In the genomic region with DNA sequence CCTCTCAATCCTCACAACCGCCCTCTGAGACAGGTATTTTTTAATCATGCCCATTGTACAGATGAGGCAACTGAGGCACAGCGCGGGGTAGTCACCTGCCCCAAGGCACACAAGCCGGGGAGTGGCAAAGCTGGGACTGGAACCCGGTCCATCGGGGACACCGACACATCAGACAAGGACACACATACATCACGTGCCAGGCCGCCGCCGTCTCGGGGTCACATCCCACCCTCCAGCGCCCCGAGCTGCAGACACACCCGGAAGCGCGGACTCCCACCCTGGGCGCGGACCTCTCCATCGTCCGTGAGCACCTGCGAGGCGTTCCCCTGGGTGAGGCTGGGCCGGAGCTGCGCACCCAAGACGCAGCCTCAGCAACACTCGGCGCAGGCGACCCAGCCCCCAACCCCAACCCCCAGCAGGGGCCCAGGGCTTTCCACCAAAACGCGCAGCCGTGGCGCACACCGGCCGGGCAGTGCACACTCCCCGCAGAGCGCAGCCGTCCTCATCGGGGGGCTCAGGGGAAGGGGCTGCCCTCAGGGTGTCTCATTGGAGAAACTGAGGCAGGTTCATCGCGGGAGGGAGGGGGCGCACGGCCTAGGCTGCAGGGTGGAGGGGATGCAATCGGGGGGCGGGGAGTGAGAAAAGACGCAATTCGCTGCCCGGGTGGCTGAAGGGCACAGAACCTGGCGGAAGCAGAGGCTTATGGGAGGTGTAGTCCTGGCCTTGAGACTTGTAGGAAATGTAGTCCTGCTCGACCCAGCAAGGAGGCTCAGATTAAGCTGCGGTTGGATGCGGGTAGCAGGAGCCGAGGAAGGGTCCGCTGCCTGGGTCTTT, we compare ENCODE assay signal across 8 cellular contexts. TPM values are rescaled to one million over a fixed set of nuclear protein-coding genes. Genes with fewer than 3 reads are reported as not detected.
DNase-seq lines count a peak whose midpoint lies in the region; ATAC-seq, FAIRE-seq and TF ChIP-seq lines count a peak whose summit lies in the region.

No MANE protein-coding gene starts in this region.

- POLR2A ChIA-PET in A549 (lab: Yijun Ruan, JAX) = interaction anchor here (0.6 to 1.7 kb wide), 10 partner anchors 8 to 106 kb away, joined by 3 to 16 read pairs (median 5); a partner anchor contains a TSS

- no peaks in the 10 kb centered on the region for H3K9me3 ChIP-seq in A549

- ATAC-seq in A549 (peak; percentile 76 to 86), GM18868 (IDR thresholded peaks at IDR 0.05; ENCODE audit: unreplicated experiment) (no peak)

- no peak for TF ChIP-seq CTCF in A549 (IDR thresholded peaks at IDR 0.05)

- peak overlapping the region; percentile 92 to 93 for H3K27ac ChIP-seq in A549
- H3K27ac ChIP-seq in angular gyrus (ENCODE audit: low read depth, low read length) = peak overlapping the region; percentile 95

- peak overlapping the region; percentile 59 for H3K4me3 ChIP-seq in A549

- TF ChIP-seq EP300 in A549 (IDR thresholded peaks at IDR 0.05) = no peak

- H3K4me2 ChIP-seq in A549 = peak overlapping the region; percentile 86

- peak; percentile 2 to 45; a peak in 4 of 5 replicates for TF ChIP-seq RAD21 in A549 (conservative IDR thresholded peaks at IDR 0.05 in 1 of 2, IDR thresholded peaks at IDR 0.05 in 1 of 2)

- peak; percentile 48 for TF ChIP-seq POLR2A in A549 (IDR thresholded peaks at IDR 0.05; ENCODE audit: low read length)

- DNase-seq in A549 (ENCODE audit: low read depth in 1 of 2, low spot score in 1 of 2) = peak; percentile 92 to 94
- DNase-seq in GM18507 (ENCODE audit: extremely low spot score, insufficient read length, low read depth) = no peak
- DNase-seq in NCI-H1105 treated with DMSO at 0.1 percent for 48 hours (lab: John Stamatoyannopoulos, UW) = peak; percentile 83
- DNase-seq in T follicular helper cell (ENCODE audit: low read depth) = peak; percentile 71
- peak; percentile 21 to 92 (median 70) for DNase-seq in hypothalamus (lab: John Stamatoyannopoulos, UW)
- DNase-seq in retina = peak; percentile 76

- CTCF ChIA-PET in A549 (lab: Yijun Ruan, JAX) = interaction anchor here (0.6 to 10.2 kb wide), 11 partner anchors 8 to 243 kb away, joined by 3 to 101 read pairs (median 6); a partner anchor contains a TSS

- FAIRE-seq in A549 (lab: Jason Lieb, UNC) = no peak
- FAIRE-seq in GM18507 (lab: Jason Lieb, UNC) = peak; percentile 89

- peaks cover 34% of the 10 kb centered on the region for H3K4me1 ChIP-seq in A549

- WGBS in A549 (ENCODE audit: missing lambda C conversion rate) = 5% methylated on average over 27 of the region's 54 CpGs

TF ChIP-seq in A549, 52 proteins besides CTCF, POLR2A, EP300 and RAD21 (continues in another document):
- TF ChIP-seq RARB (CRISPR knock-in tag; IDR thresholded peaks at IDR 0.05) (no peak), MAFK (IDR thresholded peaks at IDR 0.05; ENCODE audit: partially characterized antibody) (peak; percentile 42), NR3C1 (IDR thresholded peaks at IDR 0.05) (no peak), RFX5 (IDR thresholded peaks at IDR 0.05) (no peak), PHF8 (IDR thresholded peaks at IDR 0.05; ENCODE audit: borderline replicate concordance, low read depth) (no peak), NPAS2 (CRISPR knock-in tag; IDR thresholded peaks at IDR 0.05; ENCODE audit: borderline replicate concordance) (no peak), EHF (CRISPR knock-in tag; IDR thresholded peaks at IDR 0.05) (no peak), CEBPB (IDR thresholded peaks at IDR 0.05) (no peak), ZC3H11A (IDR thresholded peaks at IDR 0.05) (no peak), NFE2L2 (conservative IDR thresholded peaks at IDR 0.05; ENCODE audit: low read length) (no peak), FOXS1 (CRISPR knock-in tag; IDR thresholded peaks at IDR 0.05) (peak; percentile 47; the same call in 1 of the 2 replicates), CBX8 (IDR thresholded peaks at IDR 0.05) (no peak), MAZ (IDR thresholded peaks at IDR 0.05; ENCODE audit: borderline replicate concordance, low read depth, low read length) (0 out of 2 replicates have a peak, but pooled peaks have one; percentile 39), ZFP36 (IDR thresholded peaks at IDR 0.05; ENCODE audit: borderline replicate concordance, partially characterized antibody) (no peak), HEYL (CRISPR knock-in tag; IDR thresholded peaks at IDR 0.05) (0 out of 2 replicates have a peak, but pooled peaks have one; percentile 66), JUN (IDR thresholded peaks at IDR 0.05) (peak; percentile 81 to 90), JUNB (IDR thresholded peaks at IDR 0.05) (no peak), HOXA7 (CRISPR knock-in tag; IDR thresholded peaks at IDR 0.05) (no peak)
- TF ChIP-seq, protein P1, sequence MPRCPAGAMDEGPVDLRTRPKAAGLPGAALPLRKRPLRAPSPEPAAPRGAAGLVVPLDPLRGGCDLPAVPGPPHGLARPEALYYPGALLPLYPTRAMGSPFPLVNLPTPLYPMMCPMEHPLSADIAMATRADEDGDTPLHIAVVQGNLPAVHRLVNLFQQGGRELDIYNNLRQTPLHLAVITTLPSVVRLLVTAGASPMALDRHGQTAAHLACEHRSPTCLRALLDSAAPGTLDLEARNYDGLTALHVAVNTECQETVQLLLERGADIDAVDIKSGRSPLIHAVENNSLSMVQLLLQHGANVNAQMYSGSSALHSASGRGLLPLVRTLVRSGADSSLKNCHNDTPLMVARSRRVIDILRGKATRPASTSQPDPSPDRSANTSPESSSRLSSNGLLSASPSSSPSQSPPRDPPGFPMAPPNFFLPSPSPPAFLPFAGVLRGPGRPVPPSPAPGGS (IDR thresholded peaks at IDR 0.05) = 0 out of 3 replicates have a peak, but pooled peaks have one; percentile 61
- TF ChIP-seq, protein P2, sequence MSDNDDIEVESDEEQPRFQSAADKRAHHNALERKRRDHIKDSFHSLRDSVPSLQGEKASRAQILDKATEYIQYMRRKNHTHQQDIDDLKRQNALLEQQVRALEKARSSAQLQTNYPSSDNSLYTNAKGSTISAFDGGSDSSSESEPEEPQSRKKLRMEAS (IDR thresholded peaks at IDR 0.05) = peak; percentile 72
- TF ChIP-seq, protein P3, sequence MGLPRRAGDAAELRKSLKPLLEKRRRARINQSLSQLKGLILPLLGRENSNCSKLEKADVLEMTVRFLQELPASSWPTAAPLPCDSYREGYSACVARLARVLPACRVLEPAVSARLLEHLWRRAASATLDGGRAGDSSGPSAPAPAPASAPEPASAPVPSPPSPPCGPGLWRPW (IDR thresholded peaks at IDR 0.05) = no peak
- TF ChIP-seq, protein P4, sequence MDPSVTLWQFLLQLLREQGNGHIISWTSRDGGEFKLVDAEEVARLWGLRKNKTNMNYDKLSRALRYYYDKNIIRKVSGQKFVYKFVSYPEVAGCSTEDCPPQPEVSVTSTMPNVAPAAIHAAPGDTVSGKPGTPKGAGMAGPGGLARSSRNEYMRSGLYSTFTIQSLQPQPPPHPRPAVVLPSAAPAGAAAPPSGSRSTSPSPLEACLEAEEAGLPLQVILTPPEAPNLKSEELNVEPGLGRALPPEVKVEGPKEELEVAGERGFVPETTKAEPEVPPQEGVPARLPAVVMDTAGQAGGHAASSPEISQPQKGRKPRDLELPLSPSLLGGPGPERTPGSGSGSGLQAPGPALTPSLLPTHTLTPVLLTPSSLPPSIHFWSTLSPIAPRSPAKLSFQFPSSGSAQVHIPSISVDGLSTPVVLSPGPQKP (IDR thresholded peaks at IDR 0.05; ENCODE audit: low read depth, low read length) = no peak
- TF ChIP-seq, protein P5, sequence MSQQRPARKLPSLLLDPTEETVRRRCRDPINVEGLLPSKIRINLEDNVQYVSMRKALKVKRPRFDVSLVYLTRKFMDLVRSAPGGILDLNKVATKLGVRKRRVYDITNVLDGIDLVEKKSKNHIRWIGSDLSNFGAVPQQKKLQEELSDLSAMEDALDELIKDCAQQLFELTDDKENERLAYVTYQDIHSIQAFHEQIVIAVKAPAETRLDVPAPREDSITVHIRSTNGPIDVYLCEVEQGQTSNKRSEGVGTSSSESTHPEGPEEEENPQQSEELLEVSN (IDR thresholded peaks at IDR 0.05; ENCODE audit: borderline replicate concordance, low read depth) = peak; percentile 63; the same call in 1 of the 2 replicates
- TF ChIP-seq, protein P6, sequence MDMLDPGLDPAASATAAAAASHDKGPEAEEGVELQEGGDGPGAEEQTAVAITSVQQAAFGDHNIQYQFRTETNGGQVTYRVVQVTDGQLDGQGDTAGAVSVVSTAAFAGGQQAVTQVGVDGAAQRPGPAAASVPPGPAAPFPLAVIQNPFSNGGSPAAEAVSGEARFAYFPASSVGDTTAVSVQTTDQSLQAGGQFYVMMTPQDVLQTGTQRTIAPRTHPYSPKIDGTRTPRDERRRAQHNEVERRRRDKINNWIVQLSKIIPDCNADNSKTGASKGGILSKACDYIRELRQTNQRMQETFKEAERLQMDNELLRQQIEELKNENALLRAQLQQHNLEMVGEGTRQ (IDR thresholded peaks at IDR 0.05) = peak; percentile 38; the same call in 1 of the 2 replicates

RNA-seq across cellular contexts. Expression of a gene that starts 1.9 kb away (rescaled TPM):
- polyA plus RNA-seq in A549 (2011; rRNA removed) (0.62 and 0.95 TPM in 2 replicates), A549 (2017; fragmentation: RNase III; extraction: RNeasy Plus Mini Kit Qiagen cat#74134 plus additional on column Dnase treatment) (4.6 to 6.1 TPM (median 5.6 TPM) in 3 replicates)
- 2.6 and 3.8 TPM in 2 replicates for polyA plus RNA-seq in A549 (2012; cell fraction: cytosol; rRNA removed)
- polyA plus RNA-seq in A549 (2012; cell fraction: nucleus; rRNA removed) = 9.6 and 11.7 TPM in 2 replicates
- 0.45 and 0.54 TPM in 2 replicates for polyA minus RNA-seq in A549 (2011; rRNA and poly(A)+ RNA removed)

RNA-seq across cellular contexts. Expression of a gene that starts 38.5 kb away (rescaled TPM):
- 22.2 and 22.4 TPM in 2 replicates for polyA plus RNA-seq in A549 (2011; rRNA removed)
- 31.5 and 41.0 TPM in 2 replicates for polyA plus RNA-seq in A549 (2012; cell fraction: cytosol; rRNA removed)
- polyA plus RNA-seq in A549 (2012; cell fraction: nucleus; rRNA removed) = 23.6 and 29.0 TPM in 2 replicates
- polyA plus RNA-seq in A549 (2017; fragmentation: RNase III; extraction: RNeasy Plus Mini Kit Qiagen cat#74134 plus additional on column Dnase treatment) = 30.1 to 36.5 TPM (median 34.3 TPM) in 3 replicates
- 26.5 and 28.7 TPM in 2 replicates for polyA minus RNA-seq in A549 (2011; rRNA and poly(A)+ RNA removed)

RNA-seq across cellular contexts. Expression of a gene that starts 44.3 kb away (rescaled TPM):
- polyA plus RNA-seq in A549 (2011; rRNA removed) = 33.4 and 36.9 TPM in 2 replicates
- polyA plus RNA-seq in A549 (2012; cell fraction: cytosol; rRNA removed) = 48.4 and 61.1 TPM in 2 replicates
- polyA plus RNA-seq in A549 (2012; cell fraction: nucleus; rRNA removed) = 158 and 205 TPM in 2 replicates
- 42.3 to 55.4 TPM (median 50.5 TPM) in 3 replicates for polyA plus RNA-seq in A549 (2017; fragmentation: RNase III; extraction: RNeasy Plus Mini Kit Qiagen cat#74134 plus additional on column Dnase treatment)
- polyA minus RNA-seq in A549 (2011; rRNA and poly(A)+ RNA removed) = 49.4 and 52.6 TPM in 2 replicates

RNA-seq across cellular contexts. Expression of a gene that starts 58.1 kb away (rescaled TPM):
- polyA plus RNA-seq in A549 (2011; rRNA removed) = 1.9 and 2.2 TPM in 2 replicates
- polyA plus RNA-seq in A549 (2012; cell fraction: cytosol; rRNA removed) = 1.5 and 1.9 TPM in 2 replicates
- 12.5 and 14.5 TPM in 2 replicates for polyA plus RNA-seq in A549 (2012; cell fraction: nucleus; rRNA removed)
- 1.3 to 1.4 TPM (median 1.3 TPM) in 3 replicates for polyA plus RNA-seq in A549 (2017; fragmentation: RNase III; extraction: RNeasy Plus Mini Kit Qiagen cat#74134 plus additional on column Dnase treatment)
- 1.9 and 2.4 TPM in 2 replicates for polyA minus RNA-seq in A549 (2011; rRNA and poly(A)+ RNA removed)
